ENCODE assay signal across 8 cellular contexts in the genomic region with DNA sequence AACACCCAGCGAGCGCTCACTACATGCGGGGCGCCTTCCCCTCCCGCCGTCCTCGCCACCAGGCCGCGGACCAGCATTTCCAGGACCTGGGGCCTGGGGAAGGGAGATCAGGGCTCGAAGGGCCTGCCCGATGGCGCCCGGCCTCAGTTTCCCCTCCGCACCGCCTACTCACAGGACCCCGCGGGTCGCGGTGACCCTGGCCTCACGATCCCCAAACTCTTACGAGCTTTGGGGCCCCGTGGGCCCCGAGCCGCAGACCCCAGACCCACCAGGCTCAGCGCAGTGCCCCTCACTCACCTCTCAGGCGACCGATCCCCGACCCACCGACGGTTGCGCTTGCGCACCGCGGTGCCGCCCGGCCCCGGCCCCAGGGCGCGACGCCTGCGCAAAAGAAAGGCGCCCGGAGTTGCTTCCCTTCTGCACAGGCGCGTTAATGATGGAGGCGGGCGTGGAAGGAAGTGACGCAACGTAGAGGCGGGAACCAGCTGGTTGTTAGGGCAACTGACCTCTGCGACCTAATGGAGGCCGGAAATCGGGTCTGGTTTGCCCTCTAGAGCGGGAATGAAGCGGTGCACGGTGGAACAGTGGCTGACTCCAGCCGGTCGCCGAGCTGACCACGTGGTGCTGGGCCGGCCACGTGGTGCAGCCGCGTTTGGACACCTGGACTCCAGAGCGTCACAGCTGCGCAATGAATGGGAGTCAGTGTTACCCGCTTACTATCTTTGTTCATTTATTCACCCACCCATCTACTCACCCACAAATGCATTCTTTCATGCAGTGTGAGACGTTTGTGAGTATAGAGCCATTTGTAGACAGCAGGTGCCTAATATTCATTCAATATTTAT. TPM values are rescaled to one million over a fixed set of nuclear protein-coding genes. Genes with fewer than 3 reads are reported as not detected.
A peak's percentile ranks its signal among the peaks of the same experiment; 100 is the strongest.
DNase-seq lines count a peak whose midpoint lies in the region; ATAC-seq and TF ChIP-seq lines count a peak whose summit lies in the region.

SGTA (minus strand) TSS at position 338 of the 845 bp plus-strand sequence. CDS start 14,205 bp downstream, outside the sequence.

- no peaks in the 10 kb centered on the region for H3K9me3 ChIP-seq in SK-N-SH

- H2AFZ ChIP-seq in SK-N-SH (ENCODE audit: low read depth) = peak within 1 kb of the TSS; percentile 87

- ATAC-seq in HG02571 (IDR thresholded peaks at IDR 0.05; ENCODE audit: unreplicated experiment) = peak; percentile 74

- H3K27me3 ChIP-seq in SK-N-SH (ENCODE audit: insufficient read depth) = no peaks in the 10 kb centered on the region

- peaks cover 0 to 7% of the 10 kb centered on the region in 2 experiments for H3K36me3 ChIP-seq in SK-N-SH (replicated peaks in 1 of 2; ENCODE audit: control insufficient read depth in 1 of 2, insufficient read depth in 2 of 2, low read length in 1 of 2)

- peaks cover 12% of the 10 kb centered on the region for H3F3A ChIP-seq in SK-N-SH (replicated peaks; ENCODE audit: insufficient read depth)

- H3K9me2 ChIP-seq in SK-N-SH = no peaks in the 10 kb centered on the region

- H3K79me2 ChIP-seq in SK-N-SH (ENCODE audit: insufficient read depth) = peaks cover 77% of the 10 kb centered on the region

- no peak for TF ChIP-seq EP300 in SK-N-SH (IDR thresholded peaks at IDR 0.05; ENCODE audit: borderline replicate concordance in 1 of 2, low read depth in 1 of 2, low read length in 1 of 2)

- 29% methylated on average over 4 of the region's 68 CpGs for WGBS in SK-N-SH (ENCODE audit: low lambda C conversion rate)

- TF ChIP-seq CTCF in GM10248 (IDR thresholded peaks at IDR 0.05; ENCODE audit: control extremely low read depth, extremely low read depth, low read depth, missing control alignments) (peak; percentile 33), SK-N-SH (IDR thresholded peaks at IDR 0.05) (peak; percentile 38)

- H3K4me1 ChIP-seq in SK-N-SH (ENCODE audit: control insufficient read depth in 1 of 2, insufficient read depth in 2 of 2, low read depth in 1 of 2, low read length in 1 of 2) = peaks cover 4 to 25% of the 10 kb centered on the region in 2 experiments; a peak in 2 of 4 replicates

- POLR2A ChIA-PET in GM10248 (lab: Yijun Ruan, JAX) (interaction anchor here (0.6 to 1.4 kb wide), 2 partner anchors 167 to 307 kb away, joined by 3 to 10 read pairs; partner anchors contain the start of gene GADD45B), SK-N-SH (lab: Yijun Ruan, JAX) (interaction anchor here (0.5 to 1.1 kb wide), 6 partner anchors 13 to 917 kb away, joined by 3 read pairs; no protein-coding TSS in a partner anchor)

- DNase-seq in GM10248 (ENCODE audit: extremely low spot score) (peak; percentile 98), NCI-H1048 (lab: John Stamatoyannopoulos, UW) (peak; percentile 91), SK-N-SH (peak; percentile 99), germinal center (ENCODE audit: low spot score) (peak; percentile 98), non-pigmented ciliary epithelial cell (ENCODE audit: low read depth) (peak; percentile 97), superior temporal gyrus (ENCODE audit: extremely low spot score) (peak; percentile 99)
- peak; percentile 96 for DNase-seq in activated naive CD4-positive, alpha-beta T cell treated with anti-CD3 and anti-CD28 coated beads, Interleukin-2, amount 50 U/mL, for 16 hours

- peak within 1 kb of the TSS; percentile 93 to 99 for H3K4me3 ChIP-seq in SK-N-SH (ENCODE audit: low read depth in 2 of 2, low read length in 1 of 2)

- CTCF ChIA-PET in GM10248 (lab: Yijun Ruan, JAX) (interaction anchor here (0.8 to 4.2 kb wide), 10 partner anchors 9 to 321 kb away, joined by 3 to 11 read pairs (median 4); partner anchors contain the start of gene ZNF554), SK-N-SH (lab: Yijun Ruan, JAX) (interaction anchor here (3.2 to 4.2 kb wide), 2 partner anchors 34 to 135 kb away, joined by 12 to 19 read pairs; no protein-coding TSS in a partner anchor)

- peak within 1 kb of the TSS; percentile 98 for H3K4me2 ChIP-seq in SK-N-SH

- peak within 1 kb of the TSS; percentile 96 for H3K9ac ChIP-seq in SK-N-SH

- H3K27ac ChIP-seq in SK-N-SH (ENCODE audit: low read depth in 2 of 2, low read length in 1 of 2) = peak within 1 kb of the TSS; percentile 69 to 85

- TF ChIP-seq RAD21 in SK-N-SH (IDR thresholded peaks at IDR 0.05; ENCODE audit: low read length) = no peak

- H4K20me1 ChIP-seq in SK-N-SH (ENCODE audit: insufficient read depth) = peaks cover 38% of the 10 kb centered on the region

TF ChIP-seq in SK-N-SH, 30 proteins besides CTCF, POLR2A, EP300 and RAD21 (continues in another document):
- TF ChIP-seq, protein P1, sequence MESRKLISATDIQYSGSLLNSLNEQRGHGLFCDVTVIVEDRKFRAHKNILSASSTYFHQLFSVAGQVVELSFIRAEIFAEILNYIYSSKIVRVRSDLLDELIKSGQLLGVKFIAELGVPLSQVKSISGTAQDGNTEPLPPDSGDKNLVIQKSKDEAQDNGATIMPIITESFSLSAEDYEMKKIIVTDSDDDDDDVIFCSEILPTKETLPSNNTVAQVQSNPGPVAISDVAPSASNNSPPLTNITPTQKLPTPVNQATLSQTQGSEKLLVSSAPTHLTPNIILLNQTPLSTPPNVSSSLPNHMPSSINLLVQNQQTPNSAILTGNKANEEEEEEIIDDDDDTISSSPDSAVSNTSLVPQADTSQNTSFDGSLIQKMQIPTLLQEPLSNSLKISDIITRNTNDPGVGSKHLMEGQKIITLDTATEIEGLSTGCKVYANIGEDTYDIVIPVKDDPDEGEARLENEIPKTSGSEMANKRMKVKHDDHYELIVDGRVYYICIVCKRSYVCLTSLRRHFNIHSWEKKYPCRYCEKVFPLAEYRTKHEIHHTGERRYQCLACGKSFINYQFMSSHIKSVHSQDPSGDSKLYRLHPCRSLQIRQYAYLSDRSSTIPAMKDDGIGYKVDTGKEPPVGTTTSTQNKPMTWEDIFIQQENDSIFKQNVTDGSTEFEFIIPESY (IDR thresholded peaks at IDR 0.05; ENCODE audit: borderline replicate concordance, low read depth) = no peak
- TF ChIP-seq, protein P2, sequence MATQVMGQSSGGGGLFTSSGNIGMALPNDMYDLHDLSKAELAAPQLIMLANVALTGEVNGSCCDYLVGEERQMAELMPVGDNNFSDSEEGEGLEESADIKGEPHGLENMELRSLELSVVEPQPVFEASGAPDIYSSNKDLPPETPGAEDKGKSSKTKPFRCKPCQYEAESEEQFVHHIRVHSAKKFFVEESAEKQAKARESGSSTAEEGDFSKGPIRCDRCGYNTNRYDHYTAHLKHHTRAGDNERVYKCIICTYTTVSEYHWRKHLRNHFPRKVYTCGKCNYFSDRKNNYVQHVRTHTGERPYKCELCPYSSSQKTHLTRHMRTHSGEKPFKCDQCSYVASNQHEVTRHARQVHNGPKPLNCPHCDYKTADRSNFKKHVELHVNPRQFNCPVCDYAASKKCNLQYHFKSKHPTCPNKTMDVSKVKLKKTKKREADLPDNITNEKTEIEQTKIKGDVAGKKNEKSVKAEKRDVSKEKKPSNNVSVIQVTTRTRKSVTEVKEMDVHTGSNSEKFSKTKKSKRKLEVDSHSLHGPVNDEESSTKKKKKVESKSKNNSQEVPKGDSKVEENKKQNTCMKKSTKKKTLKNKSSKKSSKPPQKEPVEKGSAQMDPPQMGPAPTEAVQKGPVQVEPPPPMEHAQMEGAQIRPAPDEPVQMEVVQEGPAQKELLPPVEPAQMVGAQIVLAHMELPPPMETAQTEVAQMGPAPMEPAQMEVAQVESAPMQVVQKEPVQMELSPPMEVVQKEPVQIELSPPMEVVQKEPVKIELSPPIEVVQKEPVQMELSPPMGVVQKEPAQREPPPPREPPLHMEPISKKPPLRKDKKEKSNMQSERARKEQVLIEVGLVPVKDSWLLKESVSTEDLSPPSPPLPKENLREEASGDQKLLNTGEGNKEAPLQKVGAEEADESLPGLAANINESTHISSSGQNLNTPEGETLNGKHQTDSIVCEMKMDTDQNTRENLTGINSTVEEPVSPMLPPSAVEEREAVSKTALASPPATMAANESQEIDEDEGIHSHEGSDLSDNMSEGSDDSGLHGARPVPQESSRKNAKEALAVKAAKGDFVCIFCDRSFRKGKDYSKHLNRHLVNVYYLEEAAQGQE (IDR thresholded peaks at IDR 0.05; ENCODE audit: low read depth, low read length) = peak; percentile 60; the same call in 1 of the 2 replicates
- TF ChIP-seq TAF1 (IDR thresholded peaks at IDR 0.05; ENCODE audit: borderline replicate concordance, low read depth, low read length) = 0 out of 2 replicates have a peak, but pooled peaks have one; percentile 13
- TF ChIP-seq MEF2A (IDR thresholded peaks at IDR 0.05; ENCODE audit: borderline replicate concordance, low read depth) = no peak
- TF ChIP-seq CHD2 (IDR thresholded peaks at IDR 0.05; ENCODE audit: low read length, partially characterized antibody) = peak; percentile 88
- no peak for TF ChIP-seq FOXM1 (IDR thresholded peaks at IDR 0.05; ENCODE audit: low read depth)
- TF ChIP-seq TCF12 (IDR thresholded peaks at IDR 0.05) = no peak
- TF ChIP-seq, protein P3, sequence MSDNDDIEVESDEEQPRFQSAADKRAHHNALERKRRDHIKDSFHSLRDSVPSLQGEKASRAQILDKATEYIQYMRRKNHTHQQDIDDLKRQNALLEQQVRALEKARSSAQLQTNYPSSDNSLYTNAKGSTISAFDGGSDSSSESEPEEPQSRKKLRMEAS (IDR thresholded peaks at IDR 0.05; ENCODE audit: low read depth) = peak; percentile 100
- TF ChIP-seq USF1 (IDR thresholded peaks at IDR 0.05; ENCODE audit: borderline replicate concordance, low read depth) = peak; percentile 95
- peak; percentile 48; the same call in 1 of the 2 replicates for TF ChIP-seq RCOR1 (IDR thresholded peaks at IDR 0.05; ENCODE audit: low read length)
- no peak for TF ChIP-seq RFX5 (IDR thresholded peaks at IDR 0.05; ENCODE audit: low read length)
- TF ChIP-seq ELF1 (IDR thresholded peaks at IDR 0.05) = no peak
- no peak for TF ChIP-seq JUND (IDR thresholded peaks at IDR 0.05)
- TF ChIP-seq POLR2AphosphoS5 (IDR thresholded peaks at IDR 0.05; ENCODE audit: low read depth, low read length) = peak; percentile 81

RNA-seq across cellular contexts. Expression of gene SGTA, which starts in this region (rescaled TPM):
- polyA plus RNA-seq in SK-N-SH (2012; rRNA removed) = 60.4 and 78.4 TPM in 2 replicates
- polyA plus RNA-seq in SK-N-SH (2012; cell fraction: cytosol; rRNA removed) = 31.1 and 45.4 TPM in 2 replicates
- polyA plus RNA-seq in SK-N-SH (2012; cell fraction: nucleus; rRNA removed) = 58.8 and 85.2 TPM in 2 replicates

Comparison
In these comparisons a context has a peak if more than half of its experiments do, and no peak if none do; other contexts are left out.
1. Peak in every context shown above with its lines: DNase-seq, ATAC-seq, H3K4me3 ChIP-seq and H3K27ac ChIP-seq.